ENCODE assay signal across 2 cellular contexts in the genomic region with DNA sequence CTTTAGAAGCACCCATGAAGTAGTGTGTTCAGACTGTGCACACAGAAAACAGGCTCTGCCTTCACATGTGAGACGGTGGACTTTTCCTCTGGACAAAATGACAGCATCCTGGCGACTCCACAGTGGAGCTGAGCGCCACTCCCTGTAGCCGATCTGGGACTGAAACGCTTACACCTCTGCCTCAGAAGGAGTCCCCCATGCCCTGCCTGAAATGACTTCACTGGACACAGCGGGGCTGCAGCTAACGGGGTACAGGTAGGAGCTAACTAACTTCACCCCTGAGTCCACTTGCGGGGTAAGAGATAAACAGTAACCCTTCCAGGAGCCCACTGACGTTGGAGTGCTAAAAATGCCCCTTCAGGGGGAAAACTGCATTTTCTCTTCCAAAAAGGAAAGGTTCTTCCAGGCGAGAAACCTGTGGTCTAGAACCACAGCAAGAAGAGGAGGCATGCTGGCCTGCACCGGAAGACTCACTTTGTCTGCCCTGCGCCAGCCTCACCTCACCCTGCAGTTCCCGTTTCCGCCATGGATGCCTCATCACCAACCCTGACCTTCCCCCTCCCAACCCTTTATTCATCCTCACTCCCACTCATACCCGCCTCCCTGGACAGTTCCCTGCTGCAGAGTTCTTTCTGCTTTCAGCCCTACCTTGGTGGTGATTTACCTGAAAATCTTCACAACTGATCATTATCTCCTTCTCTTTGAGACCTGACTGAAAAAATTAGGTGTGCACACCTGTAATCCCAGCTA.
TF ChIP-seq lines count a peak whose summit lies in the region.

No MANE protein-coding gene starts in this region.

TF ChIP-seq in GM23338, 12 proteins besides CTCF, POLR2A, EP300 and RAD21 (continued from another document):
- TF ChIP-seq, protein P1, sequence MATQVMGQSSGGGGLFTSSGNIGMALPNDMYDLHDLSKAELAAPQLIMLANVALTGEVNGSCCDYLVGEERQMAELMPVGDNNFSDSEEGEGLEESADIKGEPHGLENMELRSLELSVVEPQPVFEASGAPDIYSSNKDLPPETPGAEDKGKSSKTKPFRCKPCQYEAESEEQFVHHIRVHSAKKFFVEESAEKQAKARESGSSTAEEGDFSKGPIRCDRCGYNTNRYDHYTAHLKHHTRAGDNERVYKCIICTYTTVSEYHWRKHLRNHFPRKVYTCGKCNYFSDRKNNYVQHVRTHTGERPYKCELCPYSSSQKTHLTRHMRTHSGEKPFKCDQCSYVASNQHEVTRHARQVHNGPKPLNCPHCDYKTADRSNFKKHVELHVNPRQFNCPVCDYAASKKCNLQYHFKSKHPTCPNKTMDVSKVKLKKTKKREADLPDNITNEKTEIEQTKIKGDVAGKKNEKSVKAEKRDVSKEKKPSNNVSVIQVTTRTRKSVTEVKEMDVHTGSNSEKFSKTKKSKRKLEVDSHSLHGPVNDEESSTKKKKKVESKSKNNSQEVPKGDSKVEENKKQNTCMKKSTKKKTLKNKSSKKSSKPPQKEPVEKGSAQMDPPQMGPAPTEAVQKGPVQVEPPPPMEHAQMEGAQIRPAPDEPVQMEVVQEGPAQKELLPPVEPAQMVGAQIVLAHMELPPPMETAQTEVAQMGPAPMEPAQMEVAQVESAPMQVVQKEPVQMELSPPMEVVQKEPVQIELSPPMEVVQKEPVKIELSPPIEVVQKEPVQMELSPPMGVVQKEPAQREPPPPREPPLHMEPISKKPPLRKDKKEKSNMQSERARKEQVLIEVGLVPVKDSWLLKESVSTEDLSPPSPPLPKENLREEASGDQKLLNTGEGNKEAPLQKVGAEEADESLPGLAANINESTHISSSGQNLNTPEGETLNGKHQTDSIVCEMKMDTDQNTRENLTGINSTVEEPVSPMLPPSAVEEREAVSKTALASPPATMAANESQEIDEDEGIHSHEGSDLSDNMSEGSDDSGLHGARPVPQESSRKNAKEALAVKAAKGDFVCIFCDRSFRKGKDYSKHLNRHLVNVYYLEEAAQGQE (IDR thresholded peaks at IDR 0.05; ENCODE audit: unreplicated experiment), result no peak
- TF ChIP-seq EZH2 (IDR thresholded peaks at IDR 0.05; ENCODE audit: low read depth, unreplicated experiment) (no peak), EZH2phosphoT487 (IDR thresholded peaks at IDR 0.05; ENCODE audit: unreplicated experiment) (no peak), ZNF331 (CRISPR knock-in tag; IDR thresholded peaks at IDR 0.05; ENCODE audit: low read depth) (no peak), JUNB (IDR thresholded peaks at IDR 0.05; ENCODE audit: unreplicated experiment) (no peak), ZNF114 (CRISPR knock-in tag; IDR thresholded peaks at IDR 0.05) (no peak)
- TF ChIP-seq, protein P2, sequence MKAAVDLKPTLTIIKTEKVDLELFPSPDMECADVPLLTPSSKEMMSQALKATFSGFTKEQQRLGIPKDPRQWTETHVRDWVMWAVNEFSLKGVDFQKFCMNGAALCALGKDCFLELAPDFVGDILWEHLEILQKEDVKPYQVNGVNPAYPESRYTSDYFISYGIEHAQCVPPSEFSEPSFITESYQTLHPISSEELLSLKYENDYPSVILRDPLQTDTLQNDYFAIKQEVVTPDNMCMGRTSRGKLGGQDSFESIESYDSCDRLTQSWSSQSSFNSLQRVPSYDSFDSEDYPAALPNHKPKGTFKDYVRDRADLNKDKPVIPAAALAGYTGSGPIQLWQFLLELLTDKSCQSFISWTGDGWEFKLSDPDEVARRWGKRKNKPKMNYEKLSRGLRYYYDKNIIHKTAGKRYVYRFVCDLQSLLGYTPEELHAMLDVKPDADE (IDR thresholded peaks at IDR 0.05), result no peak
- TF ChIP-seq, protein P3, sequence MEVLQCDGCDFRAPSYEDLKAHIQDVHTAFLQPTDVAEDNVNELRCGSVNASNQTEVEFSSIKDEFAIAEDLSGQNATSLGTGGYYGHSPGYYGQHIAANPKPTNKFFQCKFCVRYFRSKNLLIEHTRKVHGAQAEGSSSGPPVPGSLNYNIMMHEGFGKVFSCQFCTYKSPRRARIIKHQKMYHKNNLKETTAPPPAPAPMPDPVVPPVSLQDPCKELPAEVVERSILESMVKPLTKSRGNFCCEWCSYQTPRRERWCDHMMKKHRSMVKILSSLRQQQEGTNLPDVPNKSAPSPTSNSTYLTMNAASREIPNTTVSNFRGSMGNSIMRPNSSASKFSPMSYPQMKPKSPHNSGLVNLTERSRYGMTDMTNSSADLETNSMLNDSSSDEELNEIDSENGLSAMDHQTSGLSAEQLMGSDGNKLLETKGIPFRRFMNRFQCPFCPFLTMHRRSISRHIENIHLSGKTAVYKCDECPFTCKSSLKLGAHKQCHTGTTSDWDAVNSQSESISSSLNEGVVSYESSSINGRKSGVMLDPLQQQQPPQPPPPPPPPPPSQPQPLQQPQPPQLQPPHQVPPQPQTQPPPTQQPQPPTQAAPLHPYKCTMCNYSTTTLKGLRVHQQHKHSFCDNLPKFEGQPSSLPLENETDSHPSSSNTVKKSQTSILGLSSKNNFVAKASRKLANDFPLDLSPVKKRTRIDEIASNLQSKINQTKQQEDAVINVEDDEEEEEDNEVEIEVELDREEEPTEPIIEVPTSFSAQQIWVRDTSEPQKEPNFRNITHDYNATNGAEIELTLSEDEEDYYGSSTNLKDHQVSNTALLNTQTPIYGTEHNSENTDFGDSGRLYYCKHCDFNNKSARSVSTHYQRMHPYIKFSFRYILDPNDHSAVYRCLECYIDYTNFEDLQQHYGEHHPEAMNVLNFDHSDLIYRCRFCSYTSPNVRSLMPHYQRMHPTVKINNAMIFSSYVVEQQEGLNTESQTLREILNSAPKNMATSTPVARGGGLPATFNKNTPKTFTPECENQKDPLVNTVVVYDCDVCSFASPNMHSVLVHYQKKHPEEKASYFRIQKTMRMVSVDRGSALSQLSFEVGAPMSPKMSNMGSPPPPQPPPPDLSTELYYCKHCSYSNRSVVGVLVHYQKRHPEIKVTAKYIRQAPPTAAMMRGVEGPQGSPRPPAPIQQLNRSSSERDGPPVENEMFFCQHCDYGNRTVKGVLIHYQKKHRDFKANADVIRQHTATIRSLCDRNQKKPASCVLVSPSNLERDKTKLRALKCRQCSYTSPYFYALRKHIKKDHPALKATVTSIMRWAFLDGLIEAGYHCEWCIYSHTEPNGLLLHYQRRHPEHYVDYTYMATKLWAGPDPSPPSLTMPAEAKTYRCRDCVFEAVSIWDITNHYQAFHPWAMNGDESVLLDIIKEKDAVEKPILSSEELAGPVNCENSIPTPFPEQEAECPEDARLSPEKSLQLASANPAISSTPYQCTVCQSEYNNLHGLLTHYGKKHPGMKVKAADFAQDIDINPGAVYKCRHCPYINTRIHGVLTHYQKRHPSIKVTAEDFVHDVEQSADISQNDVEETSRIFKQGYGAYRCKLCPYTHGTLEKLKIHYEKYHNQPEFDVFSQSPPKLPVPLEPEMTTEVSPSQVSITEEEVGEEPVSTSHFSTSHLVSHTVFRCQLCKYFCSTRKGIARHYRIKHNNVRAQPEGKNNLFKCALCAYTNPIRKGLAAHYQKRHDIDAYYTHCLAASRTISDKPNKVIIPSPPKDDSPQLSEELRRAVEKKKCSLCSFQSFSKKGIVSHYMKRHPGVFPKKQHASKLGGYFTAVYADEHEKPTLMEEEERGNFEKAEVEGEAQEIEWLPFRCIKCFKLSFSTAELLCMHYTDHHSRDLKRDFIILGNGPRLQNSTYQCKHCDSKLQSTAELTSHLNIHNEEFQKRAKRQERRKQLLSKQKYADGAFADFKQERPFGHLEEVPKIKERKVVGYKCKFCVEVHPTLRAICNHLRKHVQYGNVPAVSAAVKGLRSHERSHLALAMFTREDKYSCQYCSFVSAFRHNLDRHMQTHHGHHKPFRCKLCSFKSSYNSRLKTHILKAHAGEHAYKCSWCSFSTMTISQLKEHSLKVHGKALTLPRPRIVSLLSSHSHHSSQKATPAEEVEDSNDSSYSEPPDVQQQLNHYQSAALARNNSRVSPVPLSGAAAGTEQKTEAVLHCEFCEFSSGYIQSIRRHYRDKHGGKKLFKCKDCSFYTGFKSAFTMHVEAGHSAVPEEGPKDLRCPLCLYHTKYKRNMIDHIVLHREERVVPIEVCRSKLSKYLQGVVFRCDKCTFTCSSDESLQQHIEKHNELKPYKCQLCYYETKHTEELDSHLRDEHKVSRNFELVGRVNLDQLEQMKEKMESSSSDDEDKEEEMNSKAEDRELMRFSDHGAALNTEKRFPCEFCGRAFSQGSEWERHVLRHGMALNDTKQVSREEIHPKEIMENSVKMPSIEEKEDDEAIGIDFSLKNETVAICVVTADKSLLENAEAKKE (CRISPR knock-in tag; IDR thresholded peaks at IDR 0.05), result no peak

TF ChIP-seq in WTC11, 78 proteins besides CTCF, POLR2A, EP300 and RAD21 (continued from another document):
- TF ChIP-seq, protein P4, sequence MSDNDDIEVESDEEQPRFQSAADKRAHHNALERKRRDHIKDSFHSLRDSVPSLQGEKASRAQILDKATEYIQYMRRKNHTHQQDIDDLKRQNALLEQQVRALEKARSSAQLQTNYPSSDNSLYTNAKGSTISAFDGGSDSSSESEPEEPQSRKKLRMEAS (CRISPR knock-in tag; IDR thresholded peaks at IDR 0.05), result no peak
- no peak for TF ChIP-seq ELF4 (CRISPR knock-in tag; IDR thresholded peaks at IDR 0.05; ENCODE audit: low read depth)
- TF ChIP-seq PRRX2 (CRISPR knock-in tag; IDR thresholded peaks at IDR 0.05), result no peak
- TF ChIP-seq, protein P5, sequence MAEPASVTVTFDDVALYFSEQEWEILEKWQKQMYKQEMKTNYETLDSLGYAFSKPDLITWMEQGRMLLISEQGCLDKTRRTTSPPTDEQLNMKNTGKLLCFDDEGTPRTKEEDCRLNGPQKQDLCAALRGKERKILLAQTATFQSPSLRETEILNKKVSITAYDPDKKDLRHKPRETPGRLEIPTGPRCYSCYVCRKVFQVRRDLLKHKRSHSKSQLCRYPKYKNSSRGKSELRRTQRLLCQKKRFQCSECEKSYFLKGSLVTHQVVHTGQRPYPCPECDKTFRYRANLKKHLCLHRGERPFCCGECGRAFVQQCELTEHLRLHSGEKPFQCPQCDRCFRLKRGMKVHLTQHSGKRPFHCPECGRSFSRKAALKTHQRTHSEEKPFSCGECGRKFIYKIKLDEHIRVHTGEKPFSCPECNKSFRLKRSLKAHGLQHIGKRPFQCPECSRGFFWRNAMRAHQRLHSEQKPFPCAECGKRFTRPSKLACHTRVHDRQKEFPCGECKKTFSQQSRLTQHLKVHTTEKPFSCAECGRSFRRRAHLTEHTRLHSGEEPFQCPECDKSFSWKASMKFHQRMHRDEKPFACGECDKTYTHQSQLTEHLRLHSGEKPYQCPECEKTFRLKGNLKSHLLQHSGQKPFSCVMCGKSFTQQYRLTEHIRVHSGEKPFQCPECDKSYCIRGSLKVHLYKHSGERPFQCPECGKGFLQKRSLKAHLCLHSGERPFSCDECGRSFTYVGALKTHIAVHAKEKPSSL (CRISPR knock-in tag; conservative IDR thresholded peaks at IDR 0.05), result no peak
- TF ChIP-seq, protein P6, sequence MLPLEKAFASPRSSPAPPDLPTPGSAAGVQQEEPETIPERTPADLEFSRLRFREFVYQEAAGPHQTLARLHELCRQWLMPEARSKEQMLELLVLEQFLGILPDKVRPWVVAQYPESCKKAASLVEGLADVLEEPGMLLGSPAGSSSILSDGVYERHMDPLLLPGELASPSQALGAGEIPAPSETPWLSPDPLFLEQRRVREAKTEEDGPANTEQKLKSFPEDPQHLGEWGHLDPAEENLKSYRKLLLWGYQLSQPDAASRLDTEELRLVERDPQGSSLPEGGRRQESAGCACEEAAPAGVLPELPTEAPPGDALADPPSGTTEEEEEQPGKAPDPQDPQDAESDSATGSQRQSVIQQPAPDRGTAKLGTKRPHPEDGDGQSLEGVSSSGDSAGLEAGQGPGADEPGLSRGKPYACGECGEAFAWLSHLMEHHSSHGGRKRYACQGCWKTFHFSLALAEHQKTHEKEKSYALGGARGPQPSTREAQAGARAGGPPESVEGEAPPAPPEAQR (CRISPR knock-in tag; IDR thresholded peaks at IDR 0.05), result no peak
- TF ChIP-seq ZNF423 (CRISPR knock-in tag; IDR thresholded peaks at IDR 0.05), result no peak
- no peak for TF ChIP-seq SMAD4 (CRISPR knock-in tag; IDR thresholded peaks at IDR 0.05)
- TF ChIP-seq ATF1 (CRISPR knock-in tag; IDR thresholded peaks at IDR 0.05), result no peak
- TF ChIP-seq TEAD1 (CRISPR knock-in tag; IDR thresholded peaks at IDR 0.05), result no peak
- TF ChIP-seq SMAD3 (CRISPR knock-in tag; IDR thresholded peaks at IDR 0.05; ENCODE audit: borderline replicate concordance), result no peak
- TF ChIP-seq, protein P7, sequence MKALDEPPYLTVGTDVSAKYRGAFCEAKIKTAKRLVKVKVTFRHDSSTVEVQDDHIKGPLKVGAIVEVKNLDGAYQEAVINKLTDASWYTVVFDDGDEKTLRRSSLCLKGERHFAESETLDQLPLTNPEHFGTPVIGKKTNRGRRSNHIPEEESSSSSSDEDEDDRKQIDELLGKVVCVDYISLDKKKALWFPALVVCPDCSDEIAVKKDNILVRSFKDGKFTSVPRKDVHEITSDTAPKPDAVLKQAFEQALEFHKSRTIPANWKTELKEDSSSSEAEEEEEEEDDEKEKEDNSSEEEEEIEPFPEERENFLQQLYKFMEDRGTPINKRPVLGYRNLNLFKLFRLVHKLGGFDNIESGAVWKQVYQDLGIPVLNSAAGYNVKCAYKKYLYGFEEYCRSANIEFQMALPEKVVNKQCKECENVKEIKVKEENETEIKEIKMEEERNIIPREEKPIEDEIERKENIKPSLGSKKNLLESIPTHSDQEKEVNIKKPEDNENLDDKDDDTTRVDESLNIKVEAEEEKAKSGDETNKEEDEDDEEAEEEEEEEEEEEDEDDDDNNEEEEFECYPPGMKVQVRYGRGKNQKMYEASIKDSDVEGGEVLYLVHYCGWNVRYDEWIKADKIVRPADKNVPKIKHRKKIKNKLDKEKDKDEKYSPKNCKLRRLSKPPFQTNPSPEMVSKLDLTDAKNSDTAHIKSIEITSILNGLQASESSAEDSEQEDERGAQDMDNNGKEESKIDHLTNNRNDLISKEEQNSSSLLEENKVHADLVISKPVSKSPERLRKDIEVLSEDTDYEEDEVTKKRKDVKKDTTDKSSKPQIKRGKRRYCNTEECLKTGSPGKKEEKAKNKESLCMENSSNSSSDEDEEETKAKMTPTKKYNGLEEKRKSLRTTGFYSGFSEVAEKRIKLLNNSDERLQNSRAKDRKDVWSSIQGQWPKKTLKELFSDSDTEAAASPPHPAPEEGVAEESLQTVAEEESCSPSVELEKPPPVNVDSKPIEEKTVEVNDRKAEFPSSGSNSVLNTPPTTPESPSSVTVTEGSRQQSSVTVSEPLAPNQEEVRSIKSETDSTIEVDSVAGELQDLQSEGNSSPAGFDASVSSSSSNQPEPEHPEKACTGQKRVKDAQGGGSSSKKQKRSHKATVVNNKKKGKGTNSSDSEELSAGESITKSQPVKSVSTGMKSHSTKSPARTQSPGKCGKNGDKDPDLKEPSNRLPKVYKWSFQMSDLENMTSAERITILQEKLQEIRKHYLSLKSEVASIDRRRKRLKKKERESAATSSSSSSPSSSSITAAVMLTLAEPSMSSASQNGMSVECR (CRISPR knock-in tag; IDR thresholded peaks at IDR 0.05; ENCODE audit: borderline replicate concordance), result no peak
- no peak for TF ChIP-seq IRF2 (CRISPR knock-in tag; IDR thresholded peaks at IDR 0.05; ENCODE audit: borderline replicate concordance, low read depth)
- TF ChIP-seq TCF7 (CRISPR knock-in tag; IDR thresholded peaks at IDR 0.05; ENCODE audit: low read depth), result no peak
